In genomic region chr19:44796701-44797115, GRCh38 we compare ENCODE assay signal across 10 cellular contexts. TPM values are rescaled to one million over a fixed set of nuclear protein-coding genes. Genes with fewer than 3 reads are reported as not detected.
DNase-seq lines count a peak whose midpoint lies in the region; ATAC-seq, FAIRE-seq and TF ChIP-seq lines count a peak whose summit lies in the region.
"Had no signal": no experiment of that assay in that cellular context is flagged by ENCODE, and none has a peak within 500 bp of the region (broad histone marks: within the 10 kb centered on the region; RNA-seq: fewer than 3 reads in every experiment).

No MANE protein-coding gene starts in this region.

- no peaks in the 10 kb centered on the region for H3K79me2 ChIP-seq in GM12878 (ENCODE audit: control insufficient read depth, insufficient read depth, low read length)

- no peak for TF ChIP-seq EP300 in GM12878 (IDR thresholded peaks at IDR 0.05; ENCODE audit: borderline replicate concordance in 1 of 2, control insufficient read depth in 1 of 2, low read depth in 2 of 2, low read length in 2 of 2)

- POLR2A ChIA-PET in GM12878 (lab: Charles Lee): no interaction called here

- in situ Hi-C loops in GM12878 (cut with MboI): no loop called here

- RAD21 ChIA-PET in GM12878 (lab: Charles Lee; ENCODE audit: unreplicated experiment): interaction anchor here (0.6 to 1.3 kb wide), 2 partner anchors 50 to 142 kb away, joined by 3 read pairs; partner anchors contain the start of gene NECTIN2

- H3K27ac ChIP-seq in GM12878 (ENCODE audit: control insufficient read depth, insufficient read depth) (peak overlapping the region; percentile 44; the same call in 1 of the 2 replicates), mesodermal cell (ENCODE audit: low read depth, low read length, severe bottlenecking) (peak overlapping the region; percentile 53)
- H3K27ac ChIP-seq: SJCRH30 had no signal

- H3K9ac ChIP-seq in GM12878 (ENCODE audit: control insufficient read depth, insufficient read depth, low read length): peak overlapping the region; percentile 27; the same call in 1 of the 2 replicates

- intact Hi-C loops in GM12878 (cut with micrococcal nuclease; ENCODE audit: unreplicated experiment): no loop called here

- H3K4me3 ChIP-seq in GM12878 (no peak overlapping the region), mesodermal cell (ENCODE audit: extremely low read depth, insufficient read depth, low read length, poor library complexity, severe bottlenecking) (no peak overlapping the region)
- H3K4me3 ChIP-seq: SJCRH30 had no signal

- ATAC-seq in GM12878 (no peak), HG03039 (IDR thresholded peaks at IDR 0.05; ENCODE audit: unreplicated experiment) (no peak), HG02973 (IDR thresholded peaks at IDR 0.05; ENCODE audit: unreplicated experiment) (no peak), HG03378 (IDR thresholded peaks at IDR 0.05; ENCODE audit: unreplicated experiment) (no peak)

- SMC1A ChIA-PET in GM12878 (lab: Charles Lee; ENCODE audit: uncharacterized antibody, unreplicated experiment): interaction anchor here (0.9 to 2.2 kb wide), 3 partner anchors 12 to 72 kb away, joined by 3 to 7 read pairs (median 4); no protein-coding TSS in a partner anchor

- H3K27me3 ChIP-seq in GM12878 (replicated peaks in 1 of 2; ENCODE audit: control insufficient read depth in 2 of 2, insufficient read depth in 2 of 2, low read length in 1 of 2): no peaks in the 10 kb centered on the region

- H3K36me3 ChIP-seq in GM12878 (ENCODE audit: control insufficient read depth in 2 of 2, insufficient read depth in 2 of 2, low read length in 1 of 2) (no peaks in the 10 kb centered on the region), mesodermal cell (ENCODE audit: control insufficient read depth, insufficient read depth, low read length) (no peaks in the 10 kb centered on the region)
- H3K36me3 ChIP-seq: SJCRH30 had no signal

- H3K4me2 ChIP-seq in GM12878 (ENCODE audit: control insufficient read depth, insufficient read depth): 0 out of 2 replicates have a peak overlapping the region, but pooled peaks have one; percentile 9

- TF ChIP-seq POLR2A in GM12878 (IDR thresholded peaks at IDR 0.05; ENCODE audit: low read depth, low read length): no peak

- no peak for TF ChIP-seq RAD21 in GM12878 (IDR thresholded peaks at IDR 0.05; ENCODE audit: insufficient read depth, low read depth, low read length)

- H3K4me1 ChIP-seq in GM12878 (ENCODE audit: control insufficient read depth, insufficient read depth, low read length) (peaks cover 26% of the 10 kb centered on the region), mesodermal cell (ENCODE audit: control insufficient read depth, insufficient read depth, low read length, poor library complexity, severe bottlenecking) (peaks cover 5% of the 10 kb centered on the region)

- H4K20me1 ChIP-seq in GM12878 (ENCODE audit: control insufficient read depth, insufficient read depth): no peaks in the 10 kb centered on the region

- H3K9me3 ChIP-seq in GM12878 (replicated peaks; ENCODE audit: control insufficient read depth, insufficient read depth, low read length) (no peaks in the 10 kb centered on the region), mesodermal cell (ENCODE audit: control insufficient read depth, low read length) (no peaks in the 10 kb centered on the region)
- H3K9me3 ChIP-seq: SJCRH30 had no signal

- FAIRE-seq in GM12878 (lab: Jason Lieb, UNC): no peak

- DNase-seq in CMK (ENCODE audit: low read depth) (peak; percentile 59), NCI-H2029 (lab: John Stamatoyannopoulos, UW) (peak; percentile 92), GM12878 (ENCODE audit: low read depth, low spot score) (no peak), NCI-H1694 (lab: John Stamatoyannopoulos, UW) (no peak)
- DNase-seq: SJCRH30; stimulated activated naive CD4-positive, alpha-beta T cell had no signal

- peak overlapping the region; percentile 71 for H2AFZ ChIP-seq in GM12878 (ENCODE audit: control insufficient read depth, low read depth, low read length)

- no TSS peak for BruUV-seq in GM12878 (replicated peaks; lab: Mats Ljungman, UMichigan)

- TF ChIP-seq CTCF in GM12878 (IDR thresholded peaks at IDR 0.05 in 2 of 3, conservative IDR thresholded peaks at IDR 0.05 in 1 of 3; ENCODE audit: control insufficient read depth in 2 of 3, extremely low read depth in 1 of 3, insufficient read depth in 1 of 3, low read depth in 3 of 3, low read length in 3 of 3): no peak

- WGBS in GM12878 (ENCODE audit: insufficient coverage, insufficient replicate concordance, low lambda C conversion rate, missing lambda C conversion rate): 39% methylated on average over 12 of the region's 12 CpGs
- 33 to 35% methylated on average over 6 to 11 of the region's 12 CpGs for WGBS in mesodermal cell (ENCODE audit: insufficient coverage in 2 of 2), 2 experiments

- CTCF ChIA-PET in GM12878 (lab: Yijun Ruan, JAX): interaction anchor here (0.7 to 4.1 kb wide), 4 partner anchors 12 to 320 kb away, joined by 3 to 24 read pairs (median 4); no protein-coding TSS in a partner anchor

RNA-seq across cellular contexts. Expression of gene BCAM, which starts 12.2 kb away (rescaled TPM):
- total RNA-seq in GM12878 (2013; cell fraction: nucleolus; rRNA removed): not detected in 2 replicates
- total RNA-seq in GM12878 (2014; rRNA removed) (not detected in 2 replicates), GM12878 (2014; rRNA removed; fragmentation: Illumina TruSeq; extraction: Trizol) (not detected in 2 replicates), GM12878 (2021) (0.29 and 0.64 TPM in 2 replicates)
- polyA plus RNA-seq in GM12878 (2011; ENCODE audit: low read depth): not detected
- polyA plus RNA-seq in GM12878 (2011; rRNA removed) (not detected in 2 replicates), GM12878 (2014; fragmentation: Illumina TruSeq; extraction: Trizol) (not detected in 2 replicates), GM12878 (2014; fragmentation: Nextera tagmentation; extraction: Ambion mirVana) (not detected), GM12878 (2014; rRNA removed) (not detected in 2 replicates), GM12878 (2016; fragmentation: Nextera tagmentation; extraction: Ambion mirVana) (under 1 TPM in 1 of 2 experiments, not detected in 1; 0.10 TPM)
- not detected in 2 replicates for polyA plus RNA-seq in GM12878 (2011; cell fraction: cytosol; rRNA removed)
- polyA plus RNA-seq in GM12878 (2011; cell fraction: nucleus; rRNA removed): 0.12 TPM in 1 of 2 replicates, not detected in the other
- polyA plus RNA-seq in GM12878 (2012): not detected in 2 replicates
- not detected in 2 replicates for polyA minus RNA-seq in GM12878 (2011; rRNA and poly(A)+ RNA removed)
- polyA minus RNA-seq in GM12878 (2011; cell fraction: cytosol; rRNA and poly(A)+ RNA removed): not detected in 2 replicates
- not detected in 2 replicates for polyA minus RNA-seq in GM12878 (2011; cell fraction: nucleus; rRNA and poly(A)+ RNA removed)
- polyA plus RNA-seq in mesodermal cell (2013, experiment 1 of 2): 18.1 TPM
- 14.9 TPM for polyA plus RNA-seq in mesodermal cell (2013, experiment 2 of 2)

RNA-seq across cellular contexts. Expression of gene CBLC, which starts 19.0 kb away (rescaled TPM):
- not detected in 2 replicates for total RNA-seq in GM12878 (2013; cell fraction: nucleolus; rRNA removed)
- not detected in 2 replicates for total RNA-seq in GM12878 (2014; rRNA removed)
- not detected in 2 replicates for total RNA-seq in GM12878 (2014; rRNA removed; fragmentation: Illumina TruSeq; extraction: Trizol)
- 0.19 TPM in 1 of 2 replicates, not detected in the other for total RNA-seq in GM12878 (2021)
- not detected for polyA plus RNA-seq in GM12878 (2011; ENCODE audit: low read depth)
- not detected in 2 replicates for polyA plus RNA-seq in GM12878 (2011; rRNA removed)
- polyA plus RNA-seq in GM12878 (2011; cell fraction: cytosol; rRNA removed): not detected in 2 replicates
- polyA plus RNA-seq in GM12878 (2011; cell fraction: nucleus; rRNA removed): not detected in 2 replicates
- not detected in 2 replicates for polyA plus RNA-seq in GM12878 (2012)
- not detected in 2 replicates for polyA plus RNA-seq in GM12878 (2014; fragmentation: Illumina TruSeq; extraction: Trizol)
- not detected for polyA plus RNA-seq in GM12878 (2014; fragmentation: Nextera tagmentation; extraction: Ambion mirVana)
- not detected in 2 replicates for polyA plus RNA-seq in GM12878 (2014; rRNA removed)
- not detected for polyA plus RNA-seq in GM12878 (2016; fragmentation: Nextera tagmentation; extraction: Ambion mirVana)
- polyA minus RNA-seq in GM12878 (2011; rRNA and poly(A)+ RNA removed): not detected in 2 replicates
- polyA minus RNA-seq in GM12878 (2011; cell fraction: cytosol; rRNA and poly(A)+ RNA removed): not detected in 2 replicates
- not detected in 2 replicates for polyA minus RNA-seq in GM12878 (2011; cell fraction: nucleus; rRNA and poly(A)+ RNA removed)
- polyA plus RNA-seq in mesodermal cell (2013, experiment 1 of 2): not detected
- not detected for polyA plus RNA-seq in mesodermal cell (2013, experiment 2 of 2)
- total RNA-seq: SJCRH30 had no signal

RNA-seq across cellular contexts. Expression of gene BCL3, which starts 48.2 kb away (rescaled TPM):
- 8.9 and 15.2 TPM in 2 replicates for total RNA-seq in GM12878 (2013; cell fraction: nucleolus; rRNA removed)
- total RNA-seq in GM12878 (2014; rRNA removed) (5.2 and 6.5 TPM in 2 replicates), GM12878 (2014; rRNA removed; fragmentation: Illumina TruSeq; extraction: Trizol) (1.7 and 2.0 TPM in 2 replicates), GM12878 (2021) (22.7 and 26.4 TPM in 2 replicates)
- 5.6 TPM for polyA plus RNA-seq in GM12878 (2011; ENCODE audit: low read depth)
- polyA plus RNA-seq in GM12878 (2011; rRNA removed) (1.7 and 2.3 TPM in 2 replicates), GM12878 (2014; fragmentation: Illumina TruSeq; extraction: Trizol) (1.0 and 4.9 TPM in 2 replicates), GM12878 (2014; fragmentation: Nextera tagmentation; extraction: Ambion mirVana) (1 to 10 TPM in 1 of 2 experiments, under 1 TPM in 1; 0.55 to 1.1 TPM), GM12878 (2014; rRNA removed) (19.2 and 25.5 TPM in 2 replicates), GM12878 (2016; fragmentation: Nextera tagmentation; extraction: Ambion mirVana) (10 to 100 TPM in 1 of 2 experiments, 1 to 10 TPM in 1; 2.3 to 17.6 TPM)
- 6.5 and 6.9 TPM in 2 replicates for polyA plus RNA-seq in GM12878 (2011; cell fraction: cytosol; rRNA removed)
- polyA plus RNA-seq in GM12878 (2011; cell fraction: nucleus; rRNA removed): 33.6 and 46.6 TPM in 2 replicates
- 18.8 and 19.6 TPM in 2 replicates for polyA plus RNA-seq in GM12878 (2012)
- 3.7 and 7.5 TPM in 2 replicates for polyA minus RNA-seq in GM12878 (2011; rRNA and poly(A)+ RNA removed)
- polyA minus RNA-seq in GM12878 (2011; cell fraction: cytosol; rRNA and poly(A)+ RNA removed): 11.7 and 18.0 TPM in 2 replicates
- polyA minus RNA-seq in GM12878 (2011; cell fraction: nucleus; rRNA and poly(A)+ RNA removed): 6.0 and 10.0 TPM in 2 replicates
- polyA plus RNA-seq in mesodermal cell (2013, experiment 1 of 2): 11.8 TPM
- 10.7 TPM for polyA plus RNA-seq in mesodermal cell (2013, experiment 2 of 2)

RNA-seq across cellular contexts. Expression of gene NECTIN2, which starts 49.4 kb away (rescaled TPM):
- not detected in 2 replicates for total RNA-seq in GM12878 (2013; cell fraction: nucleolus; rRNA removed)
- total RNA-seq in GM12878 (2014; rRNA removed): 0.11 and 0.34 TPM in 2 replicates
- total RNA-seq in GM12878 (2014; rRNA removed; fragmentation: Illumina TruSeq; extraction: Trizol): not detected in 2 replicates
- 0.36 and 0.88 TPM in 2 replicates for total RNA-seq in GM12878 (2021)
- polyA plus RNA-seq in GM12878 (2011; ENCODE audit: low read depth): 0.33 TPM
- 0.05 TPM in 1 of 2 replicates, not detected in the other for polyA plus RNA-seq in GM12878 (2011; rRNA removed)
- polyA plus RNA-seq in GM12878 (2011; cell fraction: cytosol; rRNA removed): 0.06 TPM in 1 of 2 replicates, not detected in the other
- not detected in 2 replicates for polyA plus RNA-seq in GM12878 (2011; cell fraction: nucleus; rRNA removed)
- 0.07 and 0.26 TPM in 2 replicates for polyA plus RNA-seq in GM12878 (2012)
- polyA plus RNA-seq in GM12878 (2014; fragmentation: Illumina TruSeq; extraction: Trizol): not detected in 2 replicates
- polyA plus RNA-seq in GM12878 (2014; fragmentation: Nextera tagmentation; extraction: Ambion mirVana): not detected
- 0.08 TPM in 1 of 2 replicates, not detected in the other for polyA plus RNA-seq in GM12878 (2014; rRNA removed)
- under 1 TPM in 1 of 2 experiments, not detected in 1; 0.26 TPM for polyA plus RNA-seq in GM12878 (2016; fragmentation: Nextera tagmentation; extraction: Ambion mirVana)
- polyA minus RNA-seq in GM12878 (2011; rRNA and poly(A)+ RNA removed): not detected in 2 replicates
- 0.52 TPM in 1 of 2 replicates, not detected in the other for polyA minus RNA-seq in GM12878 (2011; cell fraction: cytosol; rRNA and poly(A)+ RNA removed)
- polyA minus RNA-seq in GM12878 (2011; cell fraction: nucleus; rRNA and poly(A)+ RNA removed): not detected in 2 replicates
- polyA plus RNA-seq in mesodermal cell (2013, experiment 1 of 2): 251 TPM
- 201 TPM for polyA plus RNA-seq in mesodermal cell (2013, experiment 2 of 2)

Comparison
In these comparisons a context has a peak if more than half of its experiments do, and no peak if none do; other contexts are left out.
1. DNase-seq: peak in CMK (single experiment) and NCI-H2029 (single experiment); none in GM12878 (single experiment) and NCI-H1694 (single experiment).